In genomic region chr1:30911061-30911954, GRCh38 we compare ENCODE assay signal across 1 cellular context.
TF ChIP-seq lines count a peak whose summit lies in the region.

No MANE protein-coding gene starts in this region.

TF ChIP-seq in HepG2, 621 proteins besides CTCF, POLR2A, EP300 and RAD21 (continued from another document):
- TF ChIP-seq ZNF281 (CRISPR knock-in tag; IDR thresholded peaks at IDR 0.05; ENCODE audit: borderline replicate concordance), result peak; percentile 92; the same call in 1 of the 2 replicates
- TF ChIP-seq ZNF605 (CRISPR knock-in tag; IDR thresholded peaks at IDR 0.05), result no peak
- TF ChIP-seq KDM4B (CRISPR knock-in tag; IDR thresholded peaks at IDR 0.05), result no peak
- TF ChIP-seq SALL1 (CRISPR knock-in tag; IDR thresholded peaks at IDR 0.05), result peak; percentile 48; the same call in 1 of the 2 replicates
- 0 out of 2 replicates have a peak, but pooled peaks have one; percentile 31 for TF ChIP-seq IRF2 (CRISPR knock-in tag; IDR thresholded peaks at IDR 0.05)
- TF ChIP-seq ZNF678 (CRISPR knock-in tag; IDR thresholded peaks at IDR 0.05), result no peak
- TF ChIP-seq SIX4 (CRISPR knock-in tag; IDR thresholded peaks at IDR 0.05), result no peak
- no peak for TF ChIP-seq HMG20B (CRISPR knock-in tag; conservative IDR thresholded peaks at IDR 0.05)
- TF ChIP-seq NR0B2 (CRISPR knock-in tag; IDR thresholded peaks at IDR 0.05), result no peak
- TF ChIP-seq ZKSCAN5 (CRISPR knock-in tag; IDR thresholded peaks at IDR 0.05), result no peak
- peak; percentile 49; the same call in 1 of the 2 replicates for TF ChIP-seq ZNF574 (CRISPR knock-in tag; IDR thresholded peaks at IDR 0.05)
TF ChIP-seq in HepG2: peak in this region for 25.
